Comparison of ENCODE assay signal across 26 cellular contexts in genomic region chr19:29686285-29686805, GRCh38. TPM values are rescaled to one million over a fixed set of nuclear protein-coding genes. Genes with fewer than 3 reads are reported as not detected.
DNase-seq lines count a peak whose midpoint lies in the region; ATAC-seq and TF ChIP-seq lines count a peak whose summit lies in the region.
"Had no signal": no experiment of that assay in that cellular context is flagged by ENCODE, and none has a peak within 500 bp of the region (broad histone marks: within the 10 kb centered on the region; RNA-seq: fewer than 3 reads in every experiment).

No MANE protein-coding gene starts in this region.

- intact Hi-C loops in tibial artery (cut with DNase I; ENCODE audit: low total_unique reads): no loop called here

- 94 to 96% (median 95%) methylated on average over 8 of the region's 8 CpGs for WGBS in adipose tissue, 3 donors

- TF ChIP-seq CTCF in osteocyte (IDR thresholded peaks at IDR 0.05): no peak
- TF ChIP-seq CTCF in tibial artery (IDR thresholded peaks at IDR 0.05): no peak
- TF ChIP-seq CTCF in GM10266 (IDR thresholded peaks at IDR 0.05; ENCODE audit: control insufficient read depth, insufficient read depth, low read depth, missing control alignments): no peak

- no peak for ATAC-seq in HG02870 (IDR thresholded peaks at IDR 0.05; ENCODE audit: unreplicated experiment)
- ATAC-seq: A549; activated CD4-positive, CD25-positive, alpha-beta regulatory T cell treated with anti-CD3 and anti-CD28 coated beads, Interleukin-2, amount 50 U/mL, for 24 hours; left colon; Panc1 had no signal

- no peak overlapping the region for H3K4me3 Mint-ChIP-seq in activated T-cell treated with anti-CD3 and anti-CD28 coated beads, Interleukin-2, amount 50 U/mL, for 24 hours
- H3K4me3 Mint-ChIP-seq in osteocyte (ENCODE audit: unreplicated experiment): peak overlapping the region; percentile 38
- H3K4me3 Mint-ChIP-seq: naive B cell had no signal

- no peak overlapping the region for H3K4me3 ChIP-seq in tibial artery
- H3K4me3 ChIP-seq: A549 had no signal

- no peaks in the 10 kb centered on the region for H3K27me3 ChIP-seq in tibial artery
- H3K27me3 ChIP-seq: BE2C had no signal

- peaks cover 0 to 4% (median 0%) of the 10 kb centered on the region in 3 donors for H3K36me3 ChIP-seq in tibial artery
- H3K36me3 ChIP-seq: BE2C had no signal

- no peaks in the 10 kb centered on the region for H3K27me3 Mint-ChIP-seq in activated T-cell treated with anti-CD3 and anti-CD28 coated beads, Interleukin-2, amount 50 U/mL, for 24 hours
- no peaks in the 10 kb centered on the region for H3K27me3 Mint-ChIP-seq in osteocyte (ENCODE audit: unreplicated experiment)
- H3K27me3 Mint-ChIP-seq: activated naive CD4-positive, alpha-beta T cell treated with anti-CD3 and anti-CD28 coated beads, Interleukin-2, amount 50 U/mL, for 24 hours had no signal

- H3K4me1 ChIP-seq in tibial artery: peaks cover 0 to 54% (median 25%) of the 10 kb centered on the region in 4 donors
- H3K4me1 ChIP-seq: BE2C had no signal

- H3K27ac ChIP-seq in adipose tissue (ENCODE audit: low read depth, low read length) (peak overlapping the region; percentile 38), tibial artery (peak overlapping the region; percentile 43 to 58)

- peak overlapping the region; percentile 9 for H3K27ac Mint-ChIP-seq in activated T-cell treated with anti-CD3 and anti-CD28 coated beads, Interleukin-2, amount 50 U/mL, for 24 hours
- peak overlapping the region; percentile 99 for H3K27ac Mint-ChIP-seq in osteocyte (ENCODE audit: unreplicated experiment)

- no peak for DNase-seq in activated T-cell treated with anti-CD3 and anti-CD28 coated beads, Interleukin-2, amount 50 U/mL, for 24 hours
- DNase-seq in activated T-cell treated with anti-CD3 and anti-CD28 coated beads, Interleukin-2, amount 50 U/mL, for 48 hours: no peak
- DNase-seq in osteocyte (ENCODE audit: extremely low spot score, unreplicated experiment): no peak
- no peak for DNase-seq in tibial artery
- no peak for DNase-seq in GM10266 (ENCODE audit: extremely low spot score)
- DNase-seq in D341Med (ENCODE audit: low spot score): no peak
- DNase-seq: BE2C, COR-L47, DND-41, head of caudate nucleus, Karpas-422, left colon, MV-4-11, naive B cell, NCI-H187, NCI-H2171 treated with DMSO at 0.1 percent for 48 hours, NCI-H524 treated with DMSO at 0.1 percent for 48 hours, occipital lobe, SIG-M5, substantia nigra had no signal

- H3K9me3 ChIP-seq in tibial artery: peaks cover 0 to 6% (median 6%) of the 10 kb centered on the region in 3 donors
- H3K9me3 ChIP-seq: BE2C had no signal

- peaks cover 64% of the 10 kb centered on the region for H3K4me1 Mint-ChIP-seq in activated T-cell treated with anti-CD3 and anti-CD28 coated beads, Interleukin-2, amount 50 U/mL, for 24 hours (ENCODE audit: low read depth)
- H3K4me1 Mint-ChIP-seq in osteocyte (ENCODE audit: unreplicated experiment): peaks cover 65% of the 10 kb centered on the region

- peaks cover 4% of the 10 kb centered on the region for H3K36me3 Mint-ChIP-seq in activated T-cell treated with anti-CD3 and anti-CD28 coated beads, Interleukin-2, amount 50 U/mL, for 24 hours (ENCODE audit: low read depth)
- H3K36me3 Mint-ChIP-seq in osteocyte (ENCODE audit: unreplicated experiment): no peaks in the 10 kb centered on the region
- H3K36me3 Mint-ChIP-seq: activated naive CD4-positive, alpha-beta T cell treated with anti-CD3 and anti-CD28 coated beads, Interleukin-2, amount 50 U/mL, for 24 hours had no signal

- H3K9me3 Mint-ChIP-seq in activated T-cell treated with anti-CD3 and anti-CD28 coated beads, Interleukin-2, amount 50 U/mL, for 24 hours: no peaks in the 10 kb centered on the region
- H3K9me3 Mint-ChIP-seq in osteocyte (ENCODE audit: unreplicated experiment): peaks cover 4% of the 10 kb centered on the region
- H3K9me3 Mint-ChIP-seq: activated naive CD4-positive, alpha-beta T cell treated with anti-CD3 and anti-CD28 coated beads, Interleukin-2, amount 50 U/mL, for 24 hours had no signal

RNA-seq across cellular contexts. Expression of gene PLEKHF1, which starts 21.1 kb away (rescaled TPM):
- 10 to 100 TPM in 1 of 3 donors, 1 to 10 TPM in 2; 5.9 to 15.1 (median 9.9) TPM for polyA plus RNA-seq in adipose tissue
- 27.3 and 36.1 TPM in 2 replicates for total RNA-seq in osteocyte

RNA-seq across cellular contexts. Expression of gene C19orf12, which starts 28.7 kb away (rescaled TPM):
- 100 to 1,000 TPM in 1 of 3 donors, 10 to 100 TPM in 2; 24.1 to 144 (median 47.1) TPM for polyA plus RNA-seq in adipose tissue
- 40.0 and 42.7 TPM in 2 replicates for total RNA-seq in osteocyte
